In genomic region chr15:41789237-41789636, GRCh38 we compare ENCODE assay signal across 17 cellular contexts. TPM values are rescaled to one million over a fixed set of nuclear protein-coding genes. Genes with fewer than 3 reads are reported as not detected.
DNase-seq lines count a peak whose midpoint lies in the region; ATAC-seq and TF ChIP-seq lines count a peak whose summit lies in the region.
"Had no signal": no experiment of that assay in that cellular context is flagged by ENCODE, and none has a peak within 500 bp of the region (broad histone marks: within the 10 kb centered on the region; RNA-seq: fewer than 3 reads in every experiment).

No MANE protein-coding gene starts in this region.

- H3K36me3 ChIP-seq in uterus, result no peaks in the 10 kb centered on the region
- H3K36me3 ChIP-seq: adrenal gland had no signal

- no peak overlapping the region for H3K4me3 ChIP-seq in uterus
- H3K4me3 ChIP-seq: adrenal gland had no signal

- no peaks in the 10 kb centered on the region for H3K27me3 ChIP-seq in uterus
- H3K27me3 ChIP-seq: adrenal gland had no signal

- peak; percentile 77 for ATAC-seq in left colon
- ATAC-seq: Panc1, T-cell had no signal

- TF ChIP-seq CTCF in uterus (IDR thresholded peaks at IDR 0.05), result no peak

- TF ChIP-seq POLR2A in uterus (IDR thresholded peaks at IDR 0.05), result no peak

- POLR2A ChIA-PET in activated CD4-positive, alpha-beta memory T cell treated with anti-CD3 and anti-CD28 coated beads for 36 hours (lab: Charles Lee), result interaction anchor here (1.5 kb wide), 1 partner anchor 12 kb away, joined by 3 read pairs; no protein-coding TSS in a partner anchor

- peaks cover 6 to 12% of the 10 kb centered on the region in 2 donors for H3K4me1 ChIP-seq in uterus

- CTCF ChIA-PET in activated naive CD4-positive, alpha-beta T cell treated with anti-CD3 and anti-CD28 coated beads, Interleukin-2, amount 10 ng/mL, durations not matched to agents 7 days and 5 days (lab: Charles Lee), result interaction anchor here (2.7 kb wide), 1 partner anchor 15 kb away, joined by 10 read pairs; the partner anchor contains the start of gene MAPKBP1
- CTCF ChIA-PET in activated CD4-positive, alpha-beta memory T cell treated with anti-CD3 and anti-CD28 coated beads for 36 hours (lab: Charles Lee), result interaction anchor here (1.3 to 2.8 kb wide), 3 partner anchors 15 to 185 kb away, joined by 3 to 11 read pairs (median 9); partner anchors contain the start of gene MAPKBP1

- DNase-seq in activated naive CD4-positive, alpha-beta T cell treated with anti-CD3 and anti-CD28 coated beads, Interleukin-2, amount 10 ng/mL, durations not matched to agents 7 days and 5 days, result no peak
- no peak for DNase-seq in activated naive CD4-positive, alpha-beta T cell treated with anti-CD3 and anti-CD28 coated beads, Interleukin-2, amount 50 U/mL, for 16 hours
- DNase-seq in cerebellum (ENCODE audit: low spot score), result peak; percentile 46
- no peak for DNase-seq in left colon
- DNase-seq in uterus, result no peak
- no peak for DNase-seq in activated CD4-positive, alpha-beta memory T cell treated with anti-CD3 and anti-CD28 coated beads for 36 hours
- DNase-seq in stimulated activated CD8-positive, alpha-beta memory T cell treated with anti-CD3 and anti-CD28 coated beads, Interleukin-4, amount 100 ng/mL, for 48 hours, result no peak
- no peak for DNase-seq in middle frontal gyrus (ENCODE audit: extremely low spot score, low spot score)
- DNase-seq: 8988T; activated T-cell treated with anti-CD3 and anti-CD28 coated beads, Interleukin-2, amount 50 U/mL, for 24 hours; dermis blood vessel endothelial cell; GDM1; NCI-H1417; stimulated activated CD4-positive, alpha-beta T cell treated with anti-CD3 and anti-CD28 coated beads, Interleukin-1b, Interleukin-23, amount 100 ng/mL, for 48 hours; T-cell had no signal

- peaks cover 43% of the 10 kb centered on the region for H3K4me1 Mint-ChIP-seq in activated naive CD4-positive, alpha-beta T cell treated with anti-CD3 and anti-CD28 coated beads, Interleukin-2, amount 10 ng/mL, durations not matched to agents 7 days and 5 days
- peaks cover 28% of the 10 kb centered on the region for H3K4me1 Mint-ChIP-seq in activated CD4-positive, alpha-beta memory T cell treated with anti-CD3 and anti-CD28 coated beads for 36 hours (ENCODE audit: low read depth)

- H3K27ac Mint-ChIP-seq in activated naive CD4-positive, alpha-beta T cell treated with anti-CD3 and anti-CD28 coated beads, Interleukin-2, amount 10 ng/mL, durations not matched to agents 7 days and 5 days, result peak overlapping the region; percentile 35
- no peak overlapping the region for H3K27ac Mint-ChIP-seq in activated CD4-positive, alpha-beta memory T cell treated with anti-CD3 and anti-CD28 coated beads for 36 hours
- H3K27ac Mint-ChIP-seq: activated T-cell treated with anti-CD3 and anti-CD28 coated beads, Interleukin-2, amount 50 U/mL, for 24 hours had no signal

- intact Hi-C loops in left colon (cut with DNase I, micrococcal nuclease), result no loop called here
- intact Hi-C loops in uterus (cut with DNase I; ENCODE audit: low total_unique reads), result no loop called here
- intact Hi-C loops in activated CD4-positive, alpha-beta memory T cell treated with anti-CD3 and anti-CD28 coated beads for 36 hours (cut with micrococcal nuclease), result no loop called here

- H3K36me3 Mint-ChIP-seq in activated naive CD4-positive, alpha-beta T cell treated with anti-CD3 and anti-CD28 coated beads, Interleukin-2, amount 10 ng/mL, durations not matched to agents 7 days and 5 days, result no peaks in the 10 kb centered on the region
- no peaks in the 10 kb centered on the region for H3K36me3 Mint-ChIP-seq in activated CD4-positive, alpha-beta memory T cell treated with anti-CD3 and anti-CD28 coated beads for 36 hours
- H3K36me3 Mint-ChIP-seq: T-cell had no signal

- no peaks in the 10 kb centered on the region for H3K9me3 ChIP-seq in uterus
- H3K9me3 ChIP-seq: adrenal gland had no signal

- no peak overlapping the region for H3K4me3 Mint-ChIP-seq in activated naive CD4-positive, alpha-beta T cell treated with anti-CD3 and anti-CD28 coated beads, Interleukin-2, amount 10 ng/mL, durations not matched to agents 7 days and 5 days
- H3K4me3 Mint-ChIP-seq in activated CD4-positive, alpha-beta memory T cell treated with anti-CD3 and anti-CD28 coated beads for 36 hours, result no peak overlapping the region
- H3K4me3 Mint-ChIP-seq: activated T-cell treated with anti-CD3 and anti-CD28 coated beads, Interleukin-2, amount 50 U/mL, for 24 hours had no signal

- H3K27ac ChIP-seq in uterus, result peak overlapping the region; percentile 22 to 34
- H3K27ac ChIP-seq: adrenal gland had no signal

- no peaks in the 10 kb centered on the region for H3K27me3 Mint-ChIP-seq in activated naive CD4-positive, alpha-beta T cell treated with anti-CD3 and anti-CD28 coated beads, Interleukin-2, amount 10 ng/mL, durations not matched to agents 7 days and 5 days
- H3K27me3 Mint-ChIP-seq in activated CD4-positive, alpha-beta memory T cell treated with anti-CD3 and anti-CD28 coated beads for 36 hours, result no peaks in the 10 kb centered on the region
- H3K27me3 Mint-ChIP-seq: activated T-cell treated with anti-CD3 and anti-CD28 coated beads, Interleukin-2, amount 50 U/mL, for 24 hours; T-cell had no signal

- no peaks in the 10 kb centered on the region for H3K9me3 Mint-ChIP-seq in activated naive CD4-positive, alpha-beta T cell treated with anti-CD3 and anti-CD28 coated beads, Interleukin-2, amount 10 ng/mL, durations not matched to agents 7 days and 5 days
- no peaks in the 10 kb centered on the region for H3K9me3 Mint-ChIP-seq in activated CD4-positive, alpha-beta memory T cell treated with anti-CD3 and anti-CD28 coated beads for 36 hours
- H3K9me3 Mint-ChIP-seq: activated T-cell treated with anti-CD3 and anti-CD28 coated beads, Interleukin-2, amount 50 U/mL, for 24 hours; T-cell had no signal

RNA-seq across cellular contexts. Expression of gene MAPKBP1, which starts 15.0 kb away (rescaled TPM):
- total RNA-seq in cerebellum (58.7 TPM), left colon (10 to 100 TPM; 12.2 to 15.2 TPM), uterus (10 to 100 TPM in 3 of 4 donors, 1 to 10 TPM in 1; 5.9 to 56.2 (median 23.5) TPM)
- total RNA-seq in activated CD4-positive, alpha-beta memory T cell treated with anti-CD3 and anti-CD28 coated beads for 36 hours, result 10 to 100 TPM; 16.1 to 16.6 TPM

RNA-seq across cellular contexts. Expression of gene JMJD7, which starts 38.7 kb away (rescaled TPM):
- total RNA-seq in cerebellum (1.6 TPM), left colon (10 to 100 TPM in 1 of 2 donors, 1 to 10 TPM in 1; 8.4 to 10.9 TPM), uterus (10 to 100 TPM in 2 of 4 donors, 1 to 10 TPM in 1, under 1 TPM in 1; 0.59 to 27.2 (median 9.8) TPM)
- total RNA-seq in activated CD4-positive, alpha-beta memory T cell treated with anti-CD3 and anti-CD28 coated beads for 36 hours, result 10 to 100 TPM; 17.9 to 24.8 TPM

RNA-seq across cellular contexts. Expression of gene PLA2G4B, which starts 49.4 kb away (rescaled TPM):
- total RNA-seq in cerebellum, result 7.5 TPM
- 1 to 10 TPM; 3.4 to 4.1 TPM for total RNA-seq in left colon
- 10 to 100 TPM in 1 of 4 donors, 1 to 10 TPM in 3; 3.5 to 91.2 (median 7.1) TPM for total RNA-seq in uterus
- total RNA-seq in activated CD4-positive, alpha-beta memory T cell treated with anti-CD3 and anti-CD28 coated beads for 36 hours, result 1 to 10 TPM; 6.0 to 9.9 TPM
